Comparison of ENCODE assay signal across 17 cellular contexts in genomic region chr1:207814469-207814868, GRCh38.
DNase-seq lines count a peak whose midpoint lies in the region; ATAC-seq, FAIRE-seq and TF ChIP-seq lines count a peak whose summit lies in the region.
"Had no signal": no experiment of that assay in that cellular context is flagged by ENCODE, and none has a peak within 500 bp of the region (broad histone marks: within the 10 kb centered on the region; RNA-seq: fewer than 3 reads in every experiment).

No MANE protein-coding gene starts in this region.

- peak overlapping the region in 1 of 2 donors; percentile 21 for H3K4me3 ChIP-seq in kidney (ENCODE audit: low read length in 2 of 2)
- H3K4me3 ChIP-seq in stomach smooth muscle (ENCODE audit: low read length in 2 of 2): peak overlapping the region; percentile 39 to 63
- H3K4me3 ChIP-seq in neuronal stem cell (ENCODE audit: low read length in 2 of 2): no peak overlapping the region
- H3K4me3 ChIP-seq: K562 had no signal

- H3K4me3 Mint-ChIP-seq in T-helper 17 cell: peak overlapping the region; percentile 28
- H3K4me3 Mint-ChIP-seq in activated naive CD8-positive, alpha-beta T cell treated with anti-CD3 and anti-CD28 coated beads, Interleukin-2, amount 50 U/mL, for 24 hours: no peak overlapping the region
- H3K4me3 Mint-ChIP-seq: T-helper 1 cell treated with Interleukin-12 subunit alpha and Interleukin-12 subunit beta and Interleukin-4 antibody, amounts not matched to agents 30 μg/mL and 1 μg/mL, for 36 hours had no signal

- DNase-seq in T-helper 17 cell (no peak), kidney (peak; percentile 49), KBM-7 (no peak), occipital lobe (lab: John Stamatoyannopoulos, UW) (no peak), neuronal stem cell (ENCODE audit: low spot score) (no peak)
- no peak for DNase-seq in activated naive CD8-positive, alpha-beta T cell treated with anti-CD3 and anti-CD28 coated beads, Interleukin-2, amount 50 U/mL, for 24 hours
- DNase-seq: NCI-H187; NCI-H526 treated with DMSO at 0.1 percent for 48 hours; RPMI8226; stimulated activated CD4-positive, alpha-beta T cell treated with anti-CD3 and anti-CD28 coated beads, Interleukin-4, amount 100 ng/mL, for 1 hour; stimulated activated naive B cell treated with anti-CD40 and anti-IgM and Interleukin-4, amounts not matched to agents 10 μg/mL and 1 μg/mL and 100 μg/mL, for 72 hours had no signal

- peaks cover 15% of the 10 kb centered on the region for H3K36me3 Mint-ChIP-seq in T-helper 17 cell (ENCODE audit: low read depth)
- H3K36me3 Mint-ChIP-seq in activated naive CD8-positive, alpha-beta T cell treated with anti-CD3 and anti-CD28 coated beads, Interleukin-2, amount 50 U/mL, for 24 hours (ENCODE audit: low read depth): peaks cover 39% of the 10 kb centered on the region

- WGBS in neuronal stem cell (ENCODE audit: extremely low coverage in 2 of 2, insufficient read length in 2 of 2, insufficient replicate concordance in 1 of 2), 2 donors: no CpG with 5 or more reads among the region's 4 CpGs

- peaks cover 46% of the 10 kb centered on the region for H3K4me1 Mint-ChIP-seq in T-helper 17 cell
- peaks cover 70% of the 10 kb centered on the region for H3K4me1 Mint-ChIP-seq in activated naive CD8-positive, alpha-beta T cell treated with anti-CD3 and anti-CD28 coated beads, Interleukin-2, amount 50 U/mL, for 24 hours

- in situ Hi-C loops in KBM-7 (cut with MboI; ENCODE audit: low pct_unique_long_range_greater_than_20kb, low sequenced_read_pairs): no loop called here

- no peak overlapping the region for H3K14ac ChIP-seq in neuronal stem cell (ENCODE audit: low read length)

- H3K27ac Mint-ChIP-seq in T-helper 17 cell: no peak overlapping the region
- peak overlapping the region; percentile 78 for H3K27ac Mint-ChIP-seq in activated naive CD8-positive, alpha-beta T cell treated with anti-CD3 and anti-CD28 coated beads, Interleukin-2, amount 50 U/mL, for 24 hours
- H3K27ac Mint-ChIP-seq: T-helper 1 cell treated with Interleukin-12 subunit alpha and Interleukin-12 subunit beta and Interleukin-4 antibody, amounts not matched to agents 30 μg/mL and 1 μg/mL, for 36 hours had no signal

- H3K79me1 ChIP-seq in neuronal stem cell (ENCODE audit: low read depth, low read length): no peaks in the 10 kb centered on the region

- H3K9me3 ChIP-seq in T-helper 17 cell (ENCODE audit: control insufficient read depth, low read length, poor library complexity, severe bottlenecking) (no peaks in the 10 kb centered on the region), kidney (ENCODE audit: control insufficient read depth in 1 of 2, low read length in 2 of 2) (no peaks in the 10 kb centered on the region), stomach smooth muscle (ENCODE audit: control insufficient read depth in 2 of 2, low read length in 2 of 2) (no peaks in the 10 kb centered on the region), neuronal stem cell (replicated peaks in 1 of 2; ENCODE audit: control insufficient read depth in 2 of 2, insufficient read depth in 1 of 2, low read depth in 1 of 2, low read length in 2 of 2) (no peaks in the 10 kb centered on the region)

- no peak for TF ChIP-seq CTCF in kidney (IDR thresholded peaks at IDR 0.05; ENCODE audit: borderline replicate concordance, extremely low read depth, insufficient read depth)

- H2BK120ac ChIP-seq in neuronal stem cell (ENCODE audit: low read depth, low read length): no peak overlapping the region

- H3K4ac ChIP-seq in neuronal stem cell (ENCODE audit: low read length): no peak overlapping the region

- no peak overlapping the region for H3K4me2 ChIP-seq in neuronal stem cell (ENCODE audit: insufficient read depth, low read length, poor library complexity, severe bottlenecking)

- intact Hi-C loops in kidney (cut with DNase I): no loop called here

- H3K9ac ChIP-seq in kidney (ENCODE audit: low read length in 2 of 2): no peak overlapping the region
- peak overlapping the region; percentile 5 to 26 for H3K9ac ChIP-seq in stomach smooth muscle (ENCODE audit: low read length in 2 of 2)
- no peak overlapping the region for H3K9ac ChIP-seq in neuronal stem cell (ENCODE audit: low read depth, low read length, poor library complexity)

- no peaks in the 10 kb centered on the region for H3K9me3 Mint-ChIP-seq in activated naive CD8-positive, alpha-beta T cell treated with anti-CD3 and anti-CD28 coated beads, Interleukin-2, amount 50 U/mL, for 24 hours
- H3K9me3 Mint-ChIP-seq: T-helper 1 cell treated with Interleukin-12 subunit alpha and Interleukin-12 subunit beta and Interleukin-4 antibody, amounts not matched to agents 30 μg/mL and 1 μg/mL, for 36 hours had no signal

- H3K23ac ChIP-seq in neuronal stem cell (ENCODE audit: low read depth, low read length, poor library complexity): no peak overlapping the region

- H3K27ac ChIP-seq in kidney (ENCODE audit: low read depth in 2 of 2, low read length in 2 of 2): peak overlapping the region in 1 of 2 donors; percentile 82
- H3K27ac ChIP-seq in stomach smooth muscle (ENCODE audit: low read length): peak overlapping the region; percentile 81
- no peak overlapping the region for H3K27ac ChIP-seq in neuronal stem cell (replicated peaks; ENCODE audit: low read length)

- no peak overlapping the region for H2AFZ ChIP-seq in neuronal stem cell (ENCODE audit: low read length)

- no peak overlapping the region for H2BK12ac ChIP-seq in neuronal stem cell (ENCODE audit: low read length)

- no peak overlapping the region for H2AK5ac ChIP-seq in neuronal stem cell (ENCODE audit: low read depth, low read length)

- H3K27me3 ChIP-seq in stomach smooth muscle (ENCODE audit: control insufficient read depth in 1 of 2, insufficient read depth in 2 of 2, low read length in 2 of 2): no peaks in the 10 kb centered on the region
- no peaks in the 10 kb centered on the region for H3K27me3 ChIP-seq in neuronal stem cell (ENCODE audit: control insufficient read depth in 3 of 3, insufficient read depth in 3 of 3, low read depth in 1 of 3, low read length in 3 of 3)

- H3K4me1 ChIP-seq in kidney (ENCODE audit: control insufficient read depth in 1 of 2, insufficient read depth in 1 of 2, low read depth in 1 of 2, low read length in 2 of 2) (peaks cover 63 to 87% of the 10 kb centered on the region in 2 donors), stomach smooth muscle (ENCODE audit: control insufficient read depth, insufficient read depth, low read length) (peaks cover 96% of the 10 kb centered on the region), neuronal stem cell (ENCODE audit: control insufficient read depth in 2 of 2, insufficient read depth in 1 of 2, low read depth in 1 of 2, low read length in 2 of 2) (no peaks in the 10 kb centered on the region)

- H4K8ac ChIP-seq in neuronal stem cell (ENCODE audit: low read depth, low read length): no peak overlapping the region

- H2BK15ac ChIP-seq in neuronal stem cell (ENCODE audit: low read length): no peak overlapping the region

- H3K36me3 ChIP-seq in kidney (ENCODE audit: control insufficient read depth in 1 of 2, insufficient read depth in 2 of 2, low read length in 2 of 2) (peaks cover 67 to 90% of the 10 kb centered on the region in 2 donors), stomach smooth muscle (ENCODE audit: control insufficient read depth in 2 of 2, insufficient read depth in 2 of 2, low read length in 2 of 2) (peaks cover 78 to 80% of the 10 kb centered on the region in 2 donors), neuronal stem cell (replicated peaks in 1 of 2; ENCODE audit: control insufficient read depth in 2 of 2, insufficient read depth in 2 of 2, low read length in 2 of 2) (peaks cover 0 to 74% of the 10 kb centered on the region in 2 donors)

- no peaks in the 10 kb centered on the region for H3K27me3 Mint-ChIP-seq in T-helper 17 cell
- no peaks in the 10 kb centered on the region for H3K27me3 Mint-ChIP-seq in activated naive CD8-positive, alpha-beta T cell treated with anti-CD3 and anti-CD28 coated beads, Interleukin-2, amount 50 U/mL, for 24 hours
- H3K27me3 Mint-ChIP-seq: stimulated activated naive B cell treated with anti-CD40 and anti-IgM and Interleukin-4, amounts not matched to agents 10 μg/mL and 1 μg/mL and 100 μg/mL, for 72 hours had no signal

- H2BK5ac ChIP-seq in neuronal stem cell (ENCODE audit: low read length): no peak overlapping the region

- no peak for FAIRE-seq in kidney (lab: Jason Lieb, UNC)
- FAIRE-seq: colon, G401.6, K562 had no signal

- no peak overlapping the region for H4K91ac ChIP-seq in neuronal stem cell (ENCODE audit: low read depth, low read length, poor library complexity)

- ATAC-seq in T-helper 17 cell (no peak), GM19397 (IDR thresholded peaks at IDR 0.05; ENCODE audit: unreplicated experiment) (no peak)
- ATAC-seq in activated naive CD8-positive, alpha-beta T cell treated with anti-CD3 and anti-CD28 coated beads, Interleukin-2, amount 50 U/mL, for 24 hours: no peak
- ATAC-seq: K562; stimulated activated naive B cell treated with anti-CD40 and anti-IgM and Interleukin-4, amounts not matched to agents 10 μg/mL and 1 μg/mL and 100 μg/mL, for 72 hours had no signal

- H3K18ac ChIP-seq in neuronal stem cell (ENCODE audit: low read length): no peak overlapping the region

Comparison
In these comparisons a context has a peak if more than half of its experiments do, and no peak if none do; other contexts are left out.
1. H3K4me3 ChIP-seq: peak in stomach smooth muscle (2 of 2); none in neuronal stem cell (0 of 2).
2. H3K9ac ChIP-seq: peak in stomach smooth muscle (2 of 2); none in kidney (0 of 2) and neuronal stem cell (single experiment).